In the genomic region with DNA sequence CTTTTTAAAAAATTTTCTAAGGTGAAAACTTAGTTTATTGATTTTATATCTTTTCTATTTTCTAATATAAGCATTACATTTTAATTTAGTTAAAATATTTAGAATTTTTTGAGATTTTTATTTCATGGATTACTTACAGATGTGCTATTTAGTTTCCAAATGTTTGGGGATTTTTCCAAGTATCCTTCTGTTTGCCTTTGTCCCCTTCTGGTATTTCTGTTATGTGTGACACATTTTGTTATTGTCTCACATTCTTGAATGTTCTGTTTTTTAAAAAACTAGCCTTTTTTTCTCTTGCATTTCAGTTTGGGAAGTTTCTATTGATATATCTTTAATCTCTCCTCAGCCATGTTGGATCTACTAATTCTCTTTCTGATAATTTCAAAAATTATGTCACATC, we compare ENCODE assay signal across 17 cellular contexts.
DNase-seq lines count a peak whose midpoint lies in the region; ATAC-seq, FAIRE-seq and TF ChIP-seq lines count a peak whose summit lies in the region.
"Had no signal": no experiment of that assay in that cellular context is flagged by ENCODE, and none has a peak within 500 bp of the region (broad histone marks: within the 10 kb centered on the region; RNA-seq: fewer than 3 reads in every experiment).

No MANE protein-coding gene starts in this region.

- H3K9ac ChIP-seq in adipocyte (ENCODE audit: low read length): no peak overlapping the region
- H3K9ac ChIP-seq: BLaER1 had no signal

- no peak for TF ChIP-seq CTCF in suprapubic skin (IDR thresholded peaks at IDR 0.05)
- TF ChIP-seq CTCF in GM10248 (IDR thresholded peaks at IDR 0.05; ENCODE audit: control extremely low read depth, extremely low read depth, low read depth, missing control alignments): no peak

- no peak for TF ChIP-seq POLR2A in suprapubic skin (IDR thresholded peaks at IDR 0.05)

- DNase-seq in adipocyte (ENCODE audit: low read depth) (peak; percentile 57), fibroblast of gingiva (ENCODE audit: low read depth) (peak; percentile 41), suprapubic skin (ENCODE audit: low spot score in 2 of 2) (no peak), NCI-H1436 treated with DMSO at 0.1 percent for 48 hours (lab: John Stamatoyannopoulos, UW) (no peak), GM10248 (ENCODE audit: extremely low spot score) (no peak)
- DNase-seq: ACHN; AML-193; Calu3; CD8-positive, alpha-beta T cell; GDM1; H9; KBM-7 had no signal

- H3K36me3 ChIP-seq in adipocyte (ENCODE audit: control insufficient read depth, insufficient read depth, low read length, severe bottlenecking) (no peaks in the 10 kb centered on the region), suprapubic skin (no peaks in the 10 kb centered on the region)
- H3K36me3 ChIP-seq: BLaER1 had no signal

- peak; percentile 68 for FAIRE-seq in G401.6 (lab: Jason Lieb, UNC)
- FAIRE-seq: H1, HepG2 had no signal

- H3K27me3 ChIP-seq in adipocyte (replicated peaks; ENCODE audit: control insufficient read depth, insufficient read depth, low read length) (no peaks in the 10 kb centered on the region), suprapubic skin (no peaks in the 10 kb centered on the region)
- H3K27me3 ChIP-seq: BLaER1 had no signal

- POLR2A ChIA-PET in GM10248 (lab: Yijun Ruan, JAX): no interaction called here

- no peak for TF ChIP-seq EP300 in suprapubic skin (IDR thresholded peaks at IDR 0.05)

- no peak for ATAC-seq in HG02759 (IDR thresholded peaks at IDR 0.05; ENCODE audit: unreplicated experiment)
- ATAC-seq: CD8-positive, alpha-beta T cell; HepG2 had no signal

- peak overlapping the region; percentile 5 for H3K27ac ChIP-seq in suprapubic skin
- H3K27ac ChIP-seq: BLaER1 had no signal

- H3K4me1 ChIP-seq in adipocyte (ENCODE audit: control insufficient read depth, insufficient read depth, low read length): peaks cover 2% of the 10 kb centered on the region
- H3K4me1 ChIP-seq in suprapubic skin: no peaks in the 10 kb centered on the region
- H3K4me1 ChIP-seq: BLaER1 had no signal

- H3K4me3 ChIP-seq in adipocyte (ENCODE audit: low read length): no peak overlapping the region
- no peak overlapping the region for H3K4me3 ChIP-seq in suprapubic skin
- H3K4me3 ChIP-seq: BLaER1 had no signal

- CTCF ChIA-PET in GM10248 (lab: Yijun Ruan, JAX): no interaction called here

- no peaks in the 10 kb centered on the region for H3K9me3 ChIP-seq in adipocyte (ENCODE audit: control insufficient read depth, low read length)
- peaks cover 4% of the 10 kb centered on the region for H3K9me3 ChIP-seq in suprapubic skin
- H3K9me3 ChIP-seq: BLaER1 had no signal

Comparison
In these comparisons a context has a peak if more than half of its experiments do, and no peak if none do; other contexts are left out.
1. DNase-seq: peak in adipocyte (single experiment) and fibroblast of gingiva (single experiment); none in suprapubic skin (0 of 2), NCI-H1436 treated with DMSO at 0.1 percent for 48 hours (single experiment) and GM10248 (single experiment).